ENCODE assay signal across 17 cellular contexts in genomic region chr11:63890368-63890767, GRCh38. TPM values are rescaled to one million over a fixed set of nuclear protein-coding genes. Genes with fewer than 3 reads are reported as not detected.
A peak's percentile ranks its signal among the peaks of the same experiment; 100 is the strongest.
DNase-seq lines count a peak whose midpoint lies in the region; ATAC-seq and TF ChIP-seq lines count a peak whose summit lies in the region.
"Had no signal": no experiment of that assay in that cellular context is flagged by ENCODE, and none has a peak within 500 bp of the region (broad histone marks: within the 10 kb centered on the region; RNA-seq: fewer than 3 reads in every experiment).

No MANE protein-coding gene starts in this region.

- POLR2A ChIA-PET in CD4-positive, alpha-beta T cell (lab: Charles Lee) = interaction anchor here (2.8 kb wide), 1 partner anchor 27 kb away, joined by 7 read pairs; the partner anchor contains the start of gene RCOR2
- POLR2A ChIA-PET in RWPE1 (lab: Yijun Ruan, JAX; ENCODE audit: low non-redundant PET) = no interaction called here

- no peaks in the 10 kb centered on the region for H3K9me3 ChIP-seq in CD4-positive, alpha-beta T cell (ENCODE audit: control insufficient read depth, low read length)
- H3K9me3 ChIP-seq: left lung, sigmoid colon had no signal

- TF ChIP-seq CTCF in CD4-positive, alpha-beta T cell (IDR thresholded peaks at IDR 0.05) = no peak
- TF ChIP-seq CTCF in RWPE1 (conservative IDR thresholded peaks at IDR 0.05; ENCODE audit: low read depth) = no peak

- no peaks in the 10 kb centered on the region for H3K9me3 Mint-ChIP-seq in CD4-positive, alpha-beta T cell
- no peaks in the 10 kb centered on the region for H3K9me3 Mint-ChIP-seq in effector memory CD8-positive, alpha-beta T cell
- H3K9me3 Mint-ChIP-seq in natural killer cell treated with Interleukin-12 subunit alpha and Interleukin-12 subunit beta and Interleukin-15 and Interleukin-18, amount 100 ng/mL, for 72 hours = no peaks in the 10 kb centered on the region
- H3K9me3 Mint-ChIP-seq: activated T-cell treated with anti-CD3 and anti-CD28 coated beads, Interleukin-2, amount 50 U/mL, for 24 hours had no signal

- peak overlapping the region; percentile 96 for H3K4me3 Mint-ChIP-seq in CD4-positive, alpha-beta T cell
- H3K4me3 Mint-ChIP-seq in effector memory CD8-positive, alpha-beta T cell = peak overlapping the region; percentile 93 to 97
- peak overlapping the region; percentile 52 for H3K4me3 Mint-ChIP-seq in natural killer cell treated with Interleukin-12 subunit alpha and Interleukin-12 subunit beta and Interleukin-15 and Interleukin-18, amount 100 ng/mL, for 72 hours
- H3K4me3 Mint-ChIP-seq: activated T-cell treated with anti-CD3 and anti-CD28 coated beads, Interleukin-2, amount 50 U/mL, for 24 hours had no signal

- no peak for ATAC-seq in CD4-positive, alpha-beta T cell (ENCODE audit: poor library complexity)
- no peak for ATAC-seq in effector memory CD8-positive, alpha-beta T cell (replicated peaks)
- no peak for ATAC-seq in natural killer cell treated with Interleukin-12 subunit alpha and Interleukin-12 subunit beta and Interleukin-15 and Interleukin-18, amount 100 ng/mL, for 72 hours
- no peak for ATAC-seq in HG03520 (IDR thresholded peaks at IDR 0.05; ENCODE audit: unreplicated experiment)
- ATAC-seq in GM21360 (IDR thresholded peaks at IDR 0.05; ENCODE audit: unreplicated experiment) = no peak
- ATAC-seq: left lung had no signal

- no peak for DNase-seq in CD4-positive, alpha-beta T cell
- DNase-seq in RWPE1 (ENCODE audit: low spot score) (no peak), NCI-H446 treated with DMSO at 0.1 percent for 48 hours (lab: John Stamatoyannopoulos, UW) (no peak), HPDE6-E6E7 (ENCODE audit: extremely low spot score) (no peak)
- DNase-seq in effector memory CD8-positive, alpha-beta T cell = no peak
- DNase-seq in natural killer cell treated with Interleukin-12 subunit alpha and Interleukin-12 subunit beta and Interleukin-15 and Interleukin-18, amount 100 ng/mL, for 72 hours (ENCODE audit: low spot score) = no peak
- DNase-seq: activated T-cell treated with anti-CD3 and anti-CD28 coated beads, Interleukin-2, amount 50 U/mL, for 24 hours; hypothalamus; left lung; MV-4-11; NCI-H2107; RPMI8226; sigmoid colon; stimulated activated CD4-positive, alpha-beta T cell treated with anti-CD3 and anti-CD28 coated beads, Interleukin-4, amount 100 ng/mL, for 1 hour had no signal

- no peak overlapping the region for H3K27ac ChIP-seq in CD4-positive, alpha-beta T cell (ENCODE audit: low read depth, low read length)
- peak overlapping the region; percentile 93; the same call in 1 of the 2 replicates for H3K27ac ChIP-seq in RWPE1
- H3K27ac ChIP-seq: sigmoid colon had no signal

- H3K27ac Mint-ChIP-seq in CD4-positive, alpha-beta T cell = peak overlapping the region; percentile 78
- peak overlapping the region; percentile 88 to 98 for H3K27ac Mint-ChIP-seq in effector memory CD8-positive, alpha-beta T cell
- H3K27ac Mint-ChIP-seq in natural killer cell treated with Interleukin-12 subunit alpha and Interleukin-12 subunit beta and Interleukin-15 and Interleukin-18, amount 100 ng/mL, for 72 hours = peak overlapping the region; percentile 84 to 97

- CTCF ChIA-PET in CD4-positive, alpha-beta T cell (lab: Charles Lee) = no interaction called here
- CTCF ChIA-PET in RWPE1 (lab: Yijun Ruan, JAX) = interaction anchor here (0.6 to 1.0 kb wide), 2 partner anchors 34 to 41 kb away, joined by 3 to 5 read pairs; no protein-coding TSS in a partner anchor

- intact Hi-C loops in CD4-positive, alpha-beta T cell (cut with DNase I, micrococcal nuclease) = no loop called here

- H3K27me3 Mint-ChIP-seq in CD4-positive, alpha-beta T cell = no peaks in the 10 kb centered on the region
- no peaks in the 10 kb centered on the region for H3K27me3 Mint-ChIP-seq in effector memory CD8-positive, alpha-beta T cell
- no peaks in the 10 kb centered on the region for H3K27me3 Mint-ChIP-seq in natural killer cell treated with Interleukin-12 subunit alpha and Interleukin-12 subunit beta and Interleukin-15 and Interleukin-18, amount 100 ng/mL, for 72 hours
- H3K27me3 Mint-ChIP-seq: activated T-cell treated with anti-CD3 and anti-CD28 coated beads, Interleukin-2, amount 50 U/mL, for 24 hours had no signal

- H3K27me3 ChIP-seq in CD4-positive, alpha-beta T cell (ENCODE audit: control insufficient read depth, insufficient read depth, low read length) = no peaks in the 10 kb centered on the region
- H3K27me3 ChIP-seq: left lung, sigmoid colon had no signal

- H3K4me1 Mint-ChIP-seq in CD4-positive, alpha-beta T cell (ENCODE audit: low read depth) = peaks cover 75% of the 10 kb centered on the region
- H3K4me1 Mint-ChIP-seq in effector memory CD8-positive, alpha-beta T cell (ENCODE audit: low read depth in 2 of 2) = peaks cover 61 to 69% of the 10 kb centered on the region in 2 donors
- peaks cover 63 to 66% of the 10 kb centered on the region in 2 donors for H3K4me1 Mint-ChIP-seq in natural killer cell treated with Interleukin-12 subunit alpha and Interleukin-12 subunit beta and Interleukin-15 and Interleukin-18, amount 100 ng/mL, for 72 hours (ENCODE audit: low read depth in 2 of 2)

- peaks cover 41% of the 10 kb centered on the region for H3K36me3 Mint-ChIP-seq in CD4-positive, alpha-beta T cell (ENCODE audit: low read depth)
- peaks cover 29% of the 10 kb centered on the region for H3K36me3 Mint-ChIP-seq in effector memory CD8-positive, alpha-beta T cell (ENCODE audit: insufficient read depth)
- no peaks in the 10 kb centered on the region for H3K36me3 Mint-ChIP-seq in natural killer cell treated with Interleukin-12 subunit alpha and Interleukin-12 subunit beta and Interleukin-15 and Interleukin-18, amount 100 ng/mL, for 72 hours

RNA-seq across cellular contexts. Expression of gene RCOR2, which starts 26.6 kb away (rescaled TPM):
- total RNA-seq in CD4-positive, alpha-beta T cell = not detected
- not detected for total RNA-seq in natural killer cell treated with Interleukin-12 subunit alpha and Interleukin-12 subunit beta and Interleukin-15 and Interleukin-18, amount 100 ng/mL, for 72 hours
- total RNA-seq: T-helper 1 cell treated with Interleukin-12 subunit alpha and Interleukin-12 subunit beta and Interleukin-4 antibody, amounts not matched to agents 30 ng/mL and 1 ng/mL, for 36 hours had no signal

RNA-seq across cellular contexts. Expression of gene NAA40, which starts 48.4 kb away (rescaled TPM):
- 10 to 100 TPM; 11.8 to 14.0 TPM for total RNA-seq in CD4-positive, alpha-beta T cell
- 10 to 100 TPM; 29.4 to 43.8 TPM for total RNA-seq in natural killer cell treated with Interleukin-12 subunit alpha and Interleukin-12 subunit beta and Interleukin-15 and Interleukin-18, amount 100 ng/mL, for 72 hours

RNA-seq across cellular contexts. Expression of gene MARK2, which starts 51.5 kb away (rescaled TPM):
- total RNA-seq in CD4-positive, alpha-beta T cell = 10 to 100 TPM; 18.4 to 21.0 TPM
- total RNA-seq in natural killer cell treated with Interleukin-12 subunit alpha and Interleukin-12 subunit beta and Interleukin-15 and Interleukin-18, amount 100 ng/mL, for 72 hours = 10 to 100 TPM; 54.9 to 68.5 TPM
